10 cellular contexts compared by ENCODE assay signal in genomic region chr16:27254262-27254811, GRCh38. TPM values are rescaled to one million over a fixed set of nuclear protein-coding genes. Genes with fewer than 3 reads are reported as not detected.
DNase-seq lines count a peak whose midpoint lies in the region; ATAC-seq, FAIRE-seq and TF ChIP-seq lines count a peak whose summit lies in the region.
"Had no signal": no experiment of that assay in that cellular context is flagged by ENCODE, and none has a peak within 500 bp of the region (broad histone marks: within the 10 kb centered on the region; RNA-seq: fewer than 3 reads in every experiment).

No MANE protein-coding gene starts in this region.

- H3K4me1 ChIP-seq in OCI-LY3 (ENCODE audit: low read length) = peaks cover 22% of the 10 kb centered on the region
- peaks cover 23% of the 10 kb centered on the region for H3K4me1 ChIP-seq in HepG2 (ENCODE audit: insufficient read depth, low read length)
- no peaks in the 10 kb centered on the region for H3K4me1 ChIP-seq in GM23338 (ENCODE audit: insufficient read depth)

- no peaks in the 10 kb centered on the region for H3F3A ChIP-seq in GM23338 (replicated peaks; ENCODE audit: low read depth)

- no peaks in the 10 kb centered on the region for H3K9me2 ChIP-seq in GM23338 (ENCODE audit: insufficient read depth)

- H3K79me2 ChIP-seq in OCI-LY3 (ENCODE audit: low read length) (peaks cover 12% of the 10 kb centered on the region; the same call in 1 of the 2 replicates), HepG2 (ENCODE audit: insufficient read depth, low read length) (no peaks in the 10 kb centered on the region), GM23338 (replicated peaks; ENCODE audit: insufficient read depth) (0 out of 2 replicates have a peak, but pooled peaks cover 4% of the 10 kb centered on the region)

- BruUV-seq in HepG2 (replicated peaks; lab: Mats Ljungman, UMichigan) = no TSS peak

- H3K9me3 ChIP-seq in OCI-LY3 (ENCODE audit: insufficient read depth, low read length) (no peaks in the 10 kb centered on the region), HepG2 (ENCODE audit: low read length) (no peaks in the 10 kb centered on the region)
- H3K9me3 ChIP-seq: heart left ventricle had no signal

- no peak for FAIRE-seq in HepG2 (lab: Jason Lieb, UNC)

- no peak overlapping the region for H2AFZ ChIP-seq in OCI-LY3 (ENCODE audit: low read depth, low read length)
- H2AFZ ChIP-seq in HepG2 (ENCODE audit: low read length) = no peak overlapping the region
- H2AFZ ChIP-seq in GM23338 = no peak overlapping the region

- TF ChIP-seq EP300 in HepG2 (IDR thresholded peaks at IDR 0.05; ENCODE audit: low read depth in 2 of 2, low read length in 2 of 2) (no peak), HepG2 (CRISPR knock-in tag; IDR thresholded peaks at IDR 0.05; ENCODE audit: borderline replicate concordance) (no peak)

- H4K20me1 ChIP-seq in OCI-LY3 (ENCODE audit: insufficient read depth, low read length) = no peaks in the 10 kb centered on the region
- H4K20me1 ChIP-seq in HepG2 (ENCODE audit: insufficient read depth, low read length) = no peaks in the 10 kb centered on the region
- H4K20me1 ChIP-seq in GM23338 (replicated peaks; ENCODE audit: insufficient read depth) = no peaks in the 10 kb centered on the region

- TF ChIP-seq POLR2A in HepG2 (IDR thresholded peaks at IDR 0.05; ENCODE audit: insufficient read depth in 1 of 2, low read depth in 2 of 2, low read length in 2 of 2) = no peak

- H3K36me3 Mint-ChIP-seq in GM23338 (ENCODE audit: low read depth) = no peaks in the 10 kb centered on the region; the same call in 2 of the 3 replicates

- H3K4me1 Mint-ChIP-seq in GM23338 = peaks cover 4% of the 10 kb centered on the region; the same call in 1 of the 3 replicates

- H3K9ac ChIP-seq in OCI-LY3 (ENCODE audit: low read length) (peak overlapping the region; percentile 5; the same call in 1 of the 2 replicates), HepG2 (ENCODE audit: insufficient read depth, low read depth, low read length) (no peak overlapping the region)

- peak; percentile 65 for DNase-seq in GM10248 (ENCODE audit: extremely low spot score)
- no peak for DNase-seq in HepG2 (ENCODE audit: low spot score)
- no peak for DNase-seq in NCI-H187 treated with DMSO at 0.1 percent for 48 hours (lab: John Stamatoyannopoulos, UW)
- DNase-seq in stimulated activated CD4-positive, alpha-beta T cell treated with anti-CD3 and anti-CD28 coated beads, Interleukin-12 subunit alpha, Interleukin-12 subunit beta, amount 100 ng/mL, for 4 hours = no peak
- no peak for DNase-seq in dermis blood vessel endothelial cell
- DNase-seq in GM23338 (ENCODE audit: low spot score) = no peak
- DNase-seq: heart left ventricle had no signal

- H3K27ac ChIP-seq in OCI-LY3 (ENCODE audit: low read length) = peak overlapping the region; percentile 62
- H3K27ac ChIP-seq in HepG2 (ENCODE audit: extremely low read length, insufficient read depth, low read length) = no peak overlapping the region
- no peak overlapping the region for H3K27ac ChIP-seq in GM23338 (ENCODE audit: low read depth)

- H3K4me2 ChIP-seq in OCI-LY3 (ENCODE audit: low read length) = peak overlapping the region; percentile 65
- H3K4me2 ChIP-seq in HepG2 (ENCODE audit: low read depth, low read length) = no peak overlapping the region
- no peak overlapping the region for H3K4me2 ChIP-seq in GM23338

- peak; percentile 74 for ATAC-seq in GM21576 (IDR thresholded peaks at IDR 0.05; ENCODE audit: unreplicated experiment)
- ATAC-seq in HepG2 = no peak
- ATAC-seq in GM23338 = no peak

- H3K4me3 Mint-ChIP-seq in GM23338 = no peak overlapping the region

- no peak overlapping the region for H3K27ac Mint-ChIP-seq in GM23338
- H3K27ac Mint-ChIP-seq: IgD-negative memory B cell had no signal

- no peak for TF ChIP-seq RAD21 in HepG2 (CRISPR knock-in tag; IDR thresholded peaks at IDR 0.05)

- intact Hi-C loops in HepG2 (cut with micrococcal nuclease; ENCODE audit: unreplicated experiment) = no loop called here

- TF ChIP-seq CTCF in GM10248 (IDR thresholded peaks at IDR 0.05; ENCODE audit: control extremely low read depth, extremely low read depth, low read depth, missing control alignments) = no peak
- TF ChIP-seq CTCF in OCI-LY3 (IDR thresholded peaks at IDR 0.05; ENCODE audit: low read depth, low read length) = no peak
- no peak for TF ChIP-seq CTCF in HepG2 (CRISPR knock-in tag; IDR thresholded peaks at IDR 0.05)
- no peak for TF ChIP-seq CTCF in GM23338 (conservative IDR thresholded peaks at IDR 0.05; ENCODE audit: low read depth in 2 of 2)

- no peaks in the 10 kb centered on the region for H3K27me3 ChIP-seq in OCI-LY3 (ENCODE audit: low read depth, low read length)
- no peaks in the 10 kb centered on the region for H3K27me3 ChIP-seq in HepG2 (ENCODE audit: control insufficient read depth in 1 of 2, insufficient read depth in 2 of 2, low read length in 2 of 2)
- no peaks in the 10 kb centered on the region for H3K27me3 ChIP-seq in GM23338 (ENCODE audit: insufficient read depth)
- H3K27me3 ChIP-seq: heart left ventricle had no signal

- POLR2A ChIA-PET in GM10248 (lab: Yijun Ruan, JAX) (no interaction called here), HepG2 (lab: Yijun Ruan, JAX) (no interaction called here)

- 96% methylated on average over 3 of the region's 3 CpGs for WGBS in HepG2 (ENCODE audit: low lambda C conversion rate)

- CTCF ChIA-PET in GM10248 (lab: Yijun Ruan, JAX) (interaction anchor here (2.4 to 13.5 kb wide), 2 partner anchors 18 to 113 kb away, joined by 6 to 127 read pairs; no protein-coding TSS in a partner anchor), HepG2 (lab: Yijun Ruan, JAX; ENCODE audit: low intra/inter-chr PET ratio, low total read pairs) (no interaction called here)

- peaks cover 5% of the 10 kb centered on the region for H3K27me3 Mint-ChIP-seq in GM23338 (ENCODE audit: insufficient read depth, low read depth, poor library complexity)
- H3K27me3 Mint-ChIP-seq: IgD-negative memory B cell had no signal

- H3K9me3 Mint-ChIP-seq in GM23338 = no peaks in the 10 kb centered on the region
- H3K9me3 Mint-ChIP-seq: IgD-negative memory B cell had no signal

- H3K4me3 ChIP-seq in OCI-LY3 (ENCODE audit: low read length) = peak overlapping the region; percentile 25; the same call in 1 of the 2 replicates
- no peak overlapping the region for H3K4me3 ChIP-seq in HepG2 (replicated peaks in 1 of 3; ENCODE audit: insufficient read depth in 1 of 3, low read depth in 2 of 3, low read length in 3 of 3)
- no peak overlapping the region for H3K4me3 ChIP-seq in GM23338
- H3K4me3 ChIP-seq: heart left ventricle had no signal

- H3K36me3 ChIP-seq in OCI-LY3 (replicated peaks; ENCODE audit: low read depth, low read length) (peaks cover 34% of the 10 kb centered on the region), HepG2 (replicated peaks in 1 of 2; ENCODE audit: control insufficient read depth in 1 of 2, insufficient read depth in 2 of 2, low read length in 2 of 2) (peaks cover 6 to 16% of the 10 kb centered on the region in 2 experiments; a peak in 4 of 5 replicates), GM23338 (ENCODE audit: insufficient read depth) (no peaks in the 10 kb centered on the region)

- in situ Hi-C loops in HepG2 (cut with HindIII; ENCODE audit: extremely low pct_ligation_motif_present, low pct_unique_long_range_greater_than_20kb) = no loop called here

RNA-seq across cellular contexts. Expression of gene NSMCE1, which starts 14.2 kb away (rescaled TPM):
- total RNA-seq in HepG2 (2016; rRNA removed; fragmentation: Illumina TruSeq; extraction: Trizol) (52.9 and 53.2 TPM in 2 replicates), dermis blood vessel endothelial cell (43.0 and 77.3 TPM in 2 replicates)
- total RNA-seq in HepG2 (2016; cell fraction: cytosol; rRNA removed; fragmentation: Illumina TruSeq; extraction: Trizol; ENCODE audit: low read depth) = 17.2 and 19.5 TPM in 2 replicates
- 55.4 and 56.5 TPM in 2 replicates for total RNA-seq in HepG2 (2016; cell fraction: insoluble cytoplasmic fraction; rRNA removed; fragmentation: Illumina TruSeq; extraction: Trizol)
- 25.5 and 27.7 TPM in 2 replicates for total RNA-seq in HepG2 (2016; cell fraction: membrane; rRNA removed; fragmentation: Illumina TruSeq; extraction: Trizol)
- 28.0 and 30.5 TPM in 2 replicates for total RNA-seq in HepG2 (2016; cell fraction: nucleus; rRNA removed; fragmentation: Illumina TruSeq; extraction: Trizol)
- polyA plus RNA-seq in HepG2 (2011; rRNA removed) (42.7 and 43.5 TPM in 2 replicates), GM23338 (2016; fragmentation: Nextera tagmentation; extraction: Ambion mirVana) (47.2 and 50.8 TPM in 2 replicates)
- 43.3 and 48.1 TPM in 2 replicates for polyA plus RNA-seq in HepG2 (2011; cell fraction: cytosol; rRNA removed)
- 9.6 and 20.1 TPM in 2 replicates for polyA plus RNA-seq in HepG2 (2011; cell fraction: nucleus; rRNA removed)
- polyA plus RNA-seq in HepG2 (2012) = 63.6 and 69.8 TPM in 2 replicates
- polyA plus RNA-seq in HepG2 (2016; cell fraction: cytosol; fragmentation: Illumina TruSeq; extraction: Trizol; ENCODE audit: low read depth) = 16.5 and 23.5 TPM in 2 replicates
- polyA plus RNA-seq in HepG2 (2016; cell fraction: insoluble cytoplasmic fraction; fragmentation: Illumina TruSeq; extraction: Trizol; ENCODE audit: low read depth) = 55.4 and 59.8 TPM in 2 replicates
- polyA plus RNA-seq in HepG2 (2016; cell fraction: membrane; fragmentation: Illumina TruSeq; extraction: Trizol; ENCODE audit: low read depth) = 23.1 and 25.4 TPM in 2 replicates
- polyA plus RNA-seq in HepG2 (2016; cell fraction: nucleus; fragmentation: Illumina TruSeq; extraction: Trizol; ENCODE audit: insufficient read depth, low read depth) = 58.1 and 59.0 TPM in 2 replicates
- polyA minus RNA-seq in HepG2 (2011; rRNA and poly(A)+ RNA removed; ENCODE audit: low replicate concordance) = 68.2 and 105 TPM in 2 replicates
- 19.2 and 19.6 TPM in 2 replicates for polyA minus RNA-seq in HepG2 (2011; cell fraction: cytosol; rRNA and poly(A)+ RNA removed)
- polyA minus RNA-seq in HepG2 (2011; cell fraction: nucleus; rRNA and poly(A)+ RNA removed) = 12.1 and 29.7 TPM in 2 replicates
- total RNA-seq in GM23338 (2014; rRNA removed; shearing (Covaris generic)) = 30.6 and 33.9 TPM in 2 replicates

RNA-seq across cellular contexts. Expression of gene KDM8, which starts 51.0 kb away (rescaled TPM):
- 5.2 and 8.6 TPM in 2 replicates for total RNA-seq in HepG2 (2016; rRNA removed; fragmentation: Illumina TruSeq; extraction: Trizol)
- 4.8 and 8.6 TPM in 2 replicates for total RNA-seq in HepG2 (2016; cell fraction: cytosol; rRNA removed; fragmentation: Illumina TruSeq; extraction: Trizol; ENCODE audit: low read depth)
- total RNA-seq in HepG2 (2016; cell fraction: insoluble cytoplasmic fraction; rRNA removed; fragmentation: Illumina TruSeq; extraction: Trizol) = 6.8 and 8.9 TPM in 2 replicates
- total RNA-seq in HepG2 (2016; cell fraction: membrane; rRNA removed; fragmentation: Illumina TruSeq; extraction: Trizol) = 5.4 and 6.5 TPM in 2 replicates
- 10.5 and 11.8 TPM in 2 replicates for total RNA-seq in HepG2 (2016; cell fraction: nucleus; rRNA removed; fragmentation: Illumina TruSeq; extraction: Trizol)
- 3.3 and 4.0 TPM in 2 replicates for polyA plus RNA-seq in HepG2 (2011; rRNA removed)
- 1.7 and 1.8 TPM in 2 replicates for polyA plus RNA-seq in HepG2 (2011; cell fraction: cytosol; rRNA removed)
- polyA plus RNA-seq in HepG2 (2011; cell fraction: nucleus; rRNA removed) = 18.0 and 23.0 TPM in 2 replicates
- 3.3 and 3.7 TPM in 2 replicates for polyA plus RNA-seq in HepG2 (2012)
- polyA plus RNA-seq in HepG2 (2016; cell fraction: cytosol; fragmentation: Illumina TruSeq; extraction: Trizol; ENCODE audit: low read depth) = 1.4 and 2.0 TPM in 2 replicates
- polyA plus RNA-seq in HepG2 (2016; cell fraction: insoluble cytoplasmic fraction; fragmentation: Illumina TruSeq; extraction: Trizol; ENCODE audit: low read depth) = 8.2 and 9.2 TPM in 2 replicates
- 2.7 and 2.8 TPM in 2 replicates for polyA plus RNA-seq in HepG2 (2016; cell fraction: membrane; fragmentation: Illumina TruSeq; extraction: Trizol; ENCODE audit: low read depth)
- polyA plus RNA-seq in HepG2 (2016; cell fraction: nucleus; fragmentation: Illumina TruSeq; extraction: Trizol; ENCODE audit: insufficient read depth, low read depth) = 14.1 and 16.6 TPM in 2 replicates
- polyA minus RNA-seq in HepG2 (2011; rRNA and poly(A)+ RNA removed; ENCODE audit: low replicate concordance) = 8.5 and 15.7 TPM in 2 replicates
- polyA minus RNA-seq in HepG2 (2011; cell fraction: cytosol; rRNA and poly(A)+ RNA removed) = 1.7 and 2.4 TPM in 2 replicates
- 13.1 and 14.7 TPM in 2 replicates for polyA minus RNA-seq in HepG2 (2011; cell fraction: nucleus; rRNA and poly(A)+ RNA removed)
- total RNA-seq in dermis blood vessel endothelial cell = 3.7 and 4.7 TPM in 2 replicates
- total RNA-seq in GM23338 (2014; rRNA removed; shearing (Covaris generic)) = 5.1 and 9.1 TPM in 2 replicates
- polyA plus RNA-seq in GM23338 (2016; fragmentation: Nextera tagmentation; extraction: Ambion mirVana) = 3.8 and 5.7 TPM in 2 replicates

RNA-seq across cellular contexts. Expression of gene IL4R, which starts 59.4 kb away (rescaled TPM):
- 7.6 and 15.9 TPM in 2 replicates for total RNA-seq in HepG2 (2016; rRNA removed; fragmentation: Illumina TruSeq; extraction: Trizol)
- total RNA-seq in HepG2 (2016; cell fraction: cytosol; rRNA removed; fragmentation: Illumina TruSeq; extraction: Trizol; ENCODE audit: low read depth) = 8.0 and 9.2 TPM in 2 replicates
- 6.9 and 15.8 TPM in 2 replicates for total RNA-seq in HepG2 (2016; cell fraction: insoluble cytoplasmic fraction; rRNA removed; fragmentation: Illumina TruSeq; extraction: Trizol)
- 9.4 and 9.6 TPM in 2 replicates for total RNA-seq in HepG2 (2016; cell fraction: membrane; rRNA removed; fragmentation: Illumina TruSeq; extraction: Trizol)
- total RNA-seq in HepG2 (2016; cell fraction: nucleus; rRNA removed; fragmentation: Illumina TruSeq; extraction: Trizol) = 16.4 and 21.4 TPM in 2 replicates
- 49.6 and 60.7 TPM in 2 replicates for polyA plus RNA-seq in HepG2 (2011; rRNA removed)
- 30.7 and 32.4 TPM in 2 replicates for polyA plus RNA-seq in HepG2 (2011; cell fraction: cytosol; rRNA removed)
- 61.1 and 65.1 TPM in 2 replicates for polyA plus RNA-seq in HepG2 (2011; cell fraction: nucleus; rRNA removed)
- polyA plus RNA-seq in HepG2 (2012) = 13.9 and 22.1 TPM in 2 replicates
- 1.4 and 1.8 TPM in 2 replicates for polyA plus RNA-seq in HepG2 (2016; cell fraction: cytosol; fragmentation: Illumina TruSeq; extraction: Trizol; ENCODE audit: low read depth)
- 6.0 and 8.1 TPM in 2 replicates for polyA plus RNA-seq in HepG2 (2016; cell fraction: insoluble cytoplasmic fraction; fragmentation: Illumina TruSeq; extraction: Trizol; ENCODE audit: low read depth)
- 3.4 and 3.5 TPM in 2 replicates for polyA plus RNA-seq in HepG2 (2016; cell fraction: membrane; fragmentation: Illumina TruSeq; extraction: Trizol; ENCODE audit: low read depth)
- 38.0 and 39.0 TPM in 2 replicates for polyA plus RNA-seq in HepG2 (2016; cell fraction: nucleus; fragmentation: Illumina TruSeq; extraction: Trizol; ENCODE audit: insufficient read depth, low read depth)
- polyA minus RNA-seq in HepG2 (2011; rRNA and poly(A)+ RNA removed; ENCODE audit: low replicate concordance) = 54.4 and 98.2 TPM in 2 replicates
- polyA minus RNA-seq in HepG2 (2011; cell fraction: cytosol; rRNA and poly(A)+ RNA removed) = 19.2 and 23.0 TPM in 2 replicates
- 30.3 and 37.8 TPM in 2 replicates for polyA minus RNA-seq in HepG2 (2011; cell fraction: nucleus; rRNA and poly(A)+ RNA removed)
- total RNA-seq in dermis blood vessel endothelial cell = 23.9 and 42.9 TPM in 2 replicates
- 16.9 and 17.6 TPM in 2 replicates for total RNA-seq in GM23338 (2014; rRNA removed; shearing (Covaris generic))
- 5.6 and 6.4 TPM in 2 replicates for polyA plus RNA-seq in GM23338 (2016; fragmentation: Nextera tagmentation; extraction: Ambion mirVana)
